In genomic region chr5:40221255-40221654, GRCh38 we compare ENCODE assay signal across 23 cellular contexts.
DNase-seq lines count a peak whose midpoint lies in the region; ATAC-seq and TF ChIP-seq lines count a peak whose summit lies in the region.
"Had no signal": no experiment of that assay in that cellular context is flagged by ENCODE, and none has a peak within 500 bp of the region (broad histone marks: within the 10 kb centered on the region; RNA-seq: fewer than 3 reads in every experiment).

No MANE protein-coding gene starts in this region.

- no peaks in the 10 kb centered on the region for H3K36me3 ChIP-seq in SJCRH30
- no peaks in the 10 kb centered on the region for H3K36me3 ChIP-seq in osteoblast (ENCODE audit: insufficient read depth, low read length)

- H3K27ac Mint-ChIP-seq in activated CD4-positive, alpha-beta T cell treated with anti-CD3 and anti-CD28 coated beads for 36 hours = peak overlapping the region; percentile 20
- H3K27ac Mint-ChIP-seq: GM23338 had no signal

- no peaks in the 10 kb centered on the region for H3K27me3 ChIP-seq in SJCRH30
- no peaks in the 10 kb centered on the region for H3K27me3 ChIP-seq in osteoblast (ENCODE audit: insufficient read depth, low read length)

- no peak overlapping the region for H2AFZ ChIP-seq in osteoblast (ENCODE audit: low read length)
- H2AFZ ChIP-seq: GM23338 had no signal

- no peak overlapping the region for H3K4me3 Mint-ChIP-seq in activated CD4-positive, alpha-beta T cell treated with anti-CD3 and anti-CD28 coated beads for 36 hours
- H3K4me3 Mint-ChIP-seq: GM23338 had no signal

- H3K79me2 ChIP-seq in osteoblast (ENCODE audit: insufficient read depth, low read length) = no peaks in the 10 kb centered on the region

- TF ChIP-seq CTCF in GM12865 (IDR thresholded peaks at IDR 0.05; ENCODE audit: insufficient read depth, low read depth, low read length, missing control alignments) = no peak
- TF ChIP-seq CTCF in osteoblast (IDR thresholded peaks at IDR 0.05; ENCODE audit: extremely low read depth, low read depth, low read length) = no peak

- H3K27me3 Mint-ChIP-seq in activated CD4-positive, alpha-beta T cell treated with anti-CD3 and anti-CD28 coated beads for 36 hours = no peaks in the 10 kb centered on the region

- no peak for DNase-seq in activated CD4-positive, alpha-beta T cell treated with anti-CD3 and anti-CD28 coated beads for 36 hours
- DNase-seq in activated CD4-positive, alpha-beta T cell treated with anti-CD3 and anti-CD28 coated beads for 4 hours = no peak
- DNase-seq in GM12865 (ENCODE audit: low read depth) = peak; percentile 4
- no peak for DNase-seq in SJCRH30
- DNase-seq in osteoblast (ENCODE audit: insufficient read length, low spot score, missing footprints) = no peak
- DNase-seq in stimulated activated CD4-positive, alpha-beta T cell treated with anti-CD3 and anti-CD28 coated beads, Interleukin-1b, Interleukin-23, amount 100 ng/mL, for 48 hours = no peak
- DNase-seq in CD1c-positive myeloid dendritic cell (ENCODE audit: extremely low spot score) = no peak
- DNase-seq: 8988T, DMS53, GDM1, KBM-7, NCI-H1092 treated with DMSO at 0.1 percent for 48 hours, NCI-H1436 treated with DMSO at 0.1 percent for 48 hours, NCI-H2029, NCI-H2227 treated with DMSO at 0.1 percent for 48 hours, NCI-H510A, SHP77 treated with DMSO at 0.1 percent for 48 hours had no signal

- no peak overlapping the region for H3K4me3 ChIP-seq in GM12865 (ENCODE audit: low read depth, low read length)
- no peak overlapping the region for H3K4me3 ChIP-seq in SJCRH30
- no peak overlapping the region for H3K4me3 ChIP-seq in osteoblast (ENCODE audit: insufficient read depth, low read length)
- H3K4me3 ChIP-seq: GM23338 had no signal

- POLR2A ChIA-PET in activated CD4-positive, alpha-beta T cell treated with anti-CD3 and anti-CD28 coated beads for 36 hours (lab: Charles Lee) = interaction anchor here (1.4 kb wide), 1 partner anchor 10 kb away, joined by 6 read pairs; no protein-coding TSS in a partner anchor

- no peaks in the 10 kb centered on the region for H4K20me1 ChIP-seq in osteoblast (ENCODE audit: insufficient read depth, low read length)

- H3K27ac ChIP-seq in SJCRH30 (peak overlapping the region; percentile 53), osteoblast (ENCODE audit: low read depth, low read length) (peak overlapping the region; percentile 73)
- H3K27ac ChIP-seq: C4-2B, HL-60, RWPE1 had no signal

- H3K4me1 Mint-ChIP-seq in activated CD4-positive, alpha-beta T cell treated with anti-CD3 and anti-CD28 coated beads for 36 hours = peaks cover 70% of the 10 kb centered on the region

- H3K36me3 Mint-ChIP-seq in activated CD4-positive, alpha-beta T cell treated with anti-CD3 and anti-CD28 coated beads for 36 hours (ENCODE audit: low read depth) = peaks cover 8% of the 10 kb centered on the region

- H3K4me2 ChIP-seq in osteoblast (ENCODE audit: insufficient read depth, low read length) = no peak overlapping the region
- H3K4me2 ChIP-seq: GM23338 had no signal

- CTCF ChIA-PET in activated CD4-positive, alpha-beta T cell treated with anti-CD3 and anti-CD28 coated beads for 36 hours (lab: Charles Lee) = no interaction called here

- H3K4me1 ChIP-seq in SJCRH30 (peaks cover 44% of the 10 kb centered on the region), osteoblast (ENCODE audit: insufficient read depth, low read length) (peaks cover 41% of the 10 kb centered on the region)

- intact Hi-C loops in activated CD4-positive, alpha-beta T cell treated with anti-CD3 and anti-CD28 coated beads for 36 hours (cut with DNase I, micrococcal nuclease) = loop anchor here in 1 of 2 experiments (5.0 kb wide), 2 partner anchors 49 to 356 kb away; no protein-coding TSS in a partner anchor

- H3K9me3 Mint-ChIP-seq in activated CD4-positive, alpha-beta T cell treated with anti-CD3 and anti-CD28 coated beads for 36 hours (ENCODE audit: low read depth) = peaks cover 15% of the 10 kb centered on the region

- H3K9me3 ChIP-seq in SJCRH30 (replicated peaks) (no peaks in the 10 kb centered on the region; the same call in 1 of the 2 replicates), osteoblast (ENCODE audit: low read depth, low read length) (no peaks in the 10 kb centered on the region)

- ATAC-seq in activated CD4-positive, alpha-beta T cell treated with anti-CD3 and anti-CD28 coated beads for 36 hours = no peak
- no peak for ATAC-seq in GM19023 (IDR thresholded peaks at IDR 0.05; ENCODE audit: unreplicated experiment)
- ATAC-seq: GM23338, HepG2 had no signal
